Comparison of ENCODE assay signal across 8 cellular contexts in the genomic region with DNA sequence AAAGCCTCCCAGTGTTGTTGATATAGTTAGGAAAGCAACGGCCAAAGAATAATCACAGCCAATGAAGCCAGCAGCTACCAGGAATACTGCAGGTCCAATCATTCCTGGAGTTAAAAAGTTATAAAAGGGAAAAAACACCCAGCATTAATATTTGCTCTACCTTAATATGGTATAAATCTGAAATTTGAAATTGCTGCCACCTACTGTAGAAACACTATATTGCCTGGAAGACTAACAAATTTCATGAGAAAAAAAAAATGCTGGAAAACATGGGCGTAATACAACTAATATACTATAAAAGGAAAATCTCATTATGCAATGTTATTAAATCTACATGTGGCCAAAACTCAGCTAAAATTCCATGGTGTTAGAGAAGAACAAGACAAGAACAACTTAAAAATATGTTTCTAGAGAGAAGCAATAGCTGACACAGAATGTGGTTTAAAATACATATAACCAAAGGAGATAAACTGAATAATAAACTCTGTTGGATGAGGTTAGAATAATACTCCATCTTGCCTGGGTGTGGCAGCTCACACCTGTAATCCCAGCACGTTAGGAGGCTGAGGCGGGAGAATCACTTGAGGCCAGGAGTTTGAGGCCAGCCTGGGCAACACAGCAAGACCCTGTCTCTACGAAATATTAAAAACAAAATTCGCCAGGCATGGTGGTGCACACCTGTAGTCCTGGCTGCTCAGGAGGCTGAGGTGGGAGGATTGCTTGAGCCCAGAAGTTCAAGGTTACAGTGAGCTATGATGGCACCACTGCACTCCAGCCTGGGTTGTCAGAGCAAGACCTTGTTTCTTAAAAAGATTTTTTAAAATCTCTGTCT. TPM values are rescaled to one million over a fixed set of nuclear protein-coding genes. Genes with fewer than 3 reads are reported as not detected.
DNase-seq lines count a peak whose midpoint lies in the region; ATAC-seq, FAIRE-seq and TF ChIP-seq lines count a peak whose summit lies in the region.

No MANE protein-coding gene starts in this region.

- H3K27ac ChIP-seq in naive thymus-derived CD4-positive, alpha-beta T cell (ENCODE audit: low read depth, low read length), result no peak overlapping the region

- H3K36me3 ChIP-seq in naive thymus-derived CD4-positive, alpha-beta T cell (ENCODE audit: control insufficient read depth in 2 of 3, insufficient read depth in 3 of 3, low read length in 3 of 3), result peaks cover 18 to 39% (median 20%) of the 10 kb centered on the region in 3 experiments

- H3K27me3 ChIP-seq in naive thymus-derived CD4-positive, alpha-beta T cell (ENCODE audit: control insufficient read depth in 2 of 2, insufficient read depth in 2 of 2, low read length in 2 of 2), result no peaks in the 10 kb centered on the region

- peak; percentile 40 for TF ChIP-seq CTCF in D721Med (IDR thresholded peaks at IDR 0.05; ENCODE audit: insufficient read depth, missing control alignments)

- peak overlapping the region in 4 of 9 donors; percentile 12 to 56 (median 29) for H3K27ac Mint-ChIP-seq in naive thymus-derived CD4-positive, alpha-beta T cell

- no peak overlapping the region for H3K4me3 ChIP-seq in naive thymus-derived CD4-positive, alpha-beta T cell (ENCODE audit: low read length)

- DNase-seq in D721Med (ENCODE audit: insufficient read length, low spot score) (no peak), HEK293T (ENCODE audit: extremely low spot score) (no peak), RPMI7951 (ENCODE audit: low read depth) (peak; percentile 57), erythroblast (lab: John Stamatoyannopoulos, UW) (peak; percentile 51 to 73)
- peak in 7 of 9 donors; percentile 25 to 66 (median 58) for DNase-seq in naive thymus-derived CD4-positive, alpha-beta T cell
- no peak for DNase-seq in stimulated activated CD4-positive, alpha-beta T cell treated with anti-CD3 and anti-CD28 coated beads, Interleukin-1b, Interleukin-23, amount 100 ng/mL, for 48 hours

- H3K4me1 Mint-ChIP-seq in naive thymus-derived CD4-positive, alpha-beta T cell, result peaks cover 4 to 6% (median 5%) of the 10 kb centered on the region in 7 donors

- H3K4me3 Mint-ChIP-seq in naive thymus-derived CD4-positive, alpha-beta T cell, result no peak overlapping the region

- H3K9me3 ChIP-seq in naive thymus-derived CD4-positive, alpha-beta T cell (ENCODE audit: control insufficient read depth in 2 of 3, low read length in 3 of 3), result no peaks in the 10 kb centered on the region

- no peaks in the 10 kb centered on the region for H3K27me3 Mint-ChIP-seq in naive thymus-derived CD4-positive, alpha-beta T cell

- POLR2A ChIA-PET in HEK293T (lab: Yijun Ruan, JAX), result interaction anchor here (3.3 kb wide), 1 partner anchor 91 kb away, joined by 26 read pairs; no protein-coding TSS in a partner anchor
- POLR2A ChIA-PET in naive thymus-derived CD4-positive, alpha-beta T cell (lab: Charles Lee), result interaction anchor here (0.5 to 9.4 kb wide), 9 partner anchors 25 to 175 kb away, joined by 3 to 107 read pairs (median 6); a partner anchor contains a TSS

- TF ChIP-seq POLR2A in erythroblast (IDR thresholded peaks at IDR 0.05; ENCODE audit: low read length), result no peak

- H3K36me3 Mint-ChIP-seq in naive thymus-derived CD4-positive, alpha-beta T cell, result peaks cover 0 to 40% (median 18%) of the 10 kb centered on the region in 5 donors

- intact Hi-C loops in naive thymus-derived CD4-positive, alpha-beta T cell (cut with micrococcal nuclease), result loop anchor here (1.0 to 2.0 kb wide), 5 partner anchors 25 to 326 kb away; a partner anchor contains a TSS

- CTCF ChIA-PET in HEK293T (lab: Yijun Ruan, JAX), result interaction anchor here (0.6 to 3.5 kb wide), 5 partner anchors 32 to 110 kb away, joined by 3 to 16 read pairs (median 4); no protein-coding TSS in a partner anchor
- CTCF ChIA-PET in naive thymus-derived CD4-positive, alpha-beta T cell (lab: Charles Lee), result interaction anchor here (0.6 to 5.6 kb wide), 20 partner anchors 12 to 159 kb away, joined by 3 to 105 read pairs (median 4); a partner anchor contains a TSS

- H3K9me3 Mint-ChIP-seq in naive thymus-derived CD4-positive, alpha-beta T cell, result no peaks in the 10 kb centered on the region

- H3K4me1 ChIP-seq in naive thymus-derived CD4-positive, alpha-beta T cell (ENCODE audit: control insufficient read depth in 2 of 2, insufficient read depth in 2 of 2, low read length in 2 of 2), result no peaks in the 10 kb centered on the region

- no peak for FAIRE-seq in D721Med (lab: Jason Lieb, UNC)

- peak; percentile 80 for ATAC-seq in naive thymus-derived CD4-positive, alpha-beta T cell
- ATAC-seq in GM18519 (IDR thresholded peaks at IDR 0.05; ENCODE audit: low FRiP score, unreplicated experiment) (no peak), GM19452 (IDR thresholded peaks at IDR 0.05; ENCODE audit: unreplicated experiment) (no peak)

TF ChIP-seq in HEK293T, 16 proteins besides CTCF, POLR2A, EP300 and RAD21:
- TF ChIP-seq FOXM1 (IDR thresholded peaks at IDR 0.05; ENCODE audit: borderline replicate concordance), result no peak
- TF ChIP-seq ZNF384 (IDR thresholded peaks at IDR 0.05), result peak; percentile 37; the same call in 1 of the 2 replicates
TF ChIP-seq in HEK293T: peak in this region for 1.

RNA-seq across cellular contexts. Expression of a gene that starts 43.1 kb away (rescaled TPM):
- 13.9 and 19.1 TPM in 2 replicates for total RNA-seq in RPMI7951 (2014; rRNA removed; shearing (Covaris generic))
- total RNA-seq in naive thymus-derived CD4-positive, alpha-beta T cell, result 10 to 100 TPM in 2 of 5 experiments, 1 to 10 TPM in 3; 6.0 to 13.8 (median 8.9) TPM
- polyA plus RNA-seq in naive thymus-derived CD4-positive, alpha-beta T cell, result 1 to 10 TPM; 7.9 to 8.6 TPM

Comparison
In these comparisons a context has a peak if more than half of its experiments do, and no peak if none do; other contexts are left out.
1. DNase-seq: peak in RPMI7951 (single experiment), erythroblast (2 of 2) and naive thymus-derived CD4-positive, alpha-beta T cell (7 of 9); none in D721Med (single experiment), HEK293T (single experiment) and stimulated activated CD4-positive, alpha-beta T cell treated with anti-CD3 and anti-CD28 coated beads, Interleukin-1b, Interleukin-23, amount 100 ng/mL, for 48 hours (single experiment).